ENCODE assay signal across 8 cellular contexts in the genomic region with DNA sequence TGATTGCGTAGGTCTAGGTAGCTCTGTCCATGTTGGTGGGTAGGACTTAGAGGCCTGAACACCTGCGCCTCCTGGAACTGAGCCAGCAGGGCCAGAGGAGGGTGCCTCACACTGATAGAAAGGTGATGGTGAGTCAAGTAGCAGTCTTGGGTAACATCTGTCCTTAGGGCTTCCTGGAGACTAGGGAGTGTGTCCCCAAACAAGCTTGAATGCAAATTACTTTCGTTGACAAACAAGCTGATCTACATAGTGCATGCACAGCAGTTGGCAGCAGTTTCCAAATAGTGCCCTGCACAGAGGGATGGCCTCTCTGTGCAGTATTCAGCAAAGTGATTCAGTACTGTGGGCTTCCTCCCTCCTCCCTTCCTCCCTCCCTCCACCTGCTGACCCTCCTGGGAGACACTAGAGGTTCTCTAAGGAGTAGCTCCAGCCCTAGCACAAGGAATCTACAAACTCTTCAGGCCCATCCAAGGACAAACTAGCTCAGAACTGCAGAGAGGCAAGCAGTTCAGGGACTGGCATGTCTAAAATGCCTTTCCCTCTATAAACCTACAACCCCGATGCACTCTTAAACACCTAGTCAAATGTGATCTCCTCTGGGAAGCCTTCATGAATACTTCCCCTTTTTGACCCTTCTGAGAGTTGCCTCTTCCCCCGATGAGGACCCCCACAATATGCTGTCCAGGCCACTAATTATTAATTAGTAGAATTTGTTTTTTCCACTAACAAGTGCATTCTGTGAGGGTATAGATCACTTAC.
DNase-seq lines count a peak whose midpoint lies in the region; ATAC-seq and TF ChIP-seq lines count a peak whose summit lies in the region.

No MANE protein-coding gene starts in this region.

- CTCF ChIA-PET in activated CD8-positive, alpha-beta T cell treated with anti-CD3 and anti-CD28 coated beads, Interleukin-2, amount 10 ng/mL, durations not matched to agents 7 days and 5 days (lab: Charles Lee) = no interaction called here

- no peaks in the 10 kb centered on the region for H3K79me2 ChIP-seq in SU-DHL-6 (ENCODE audit: insufficient read depth, low read length)

- H3K4me2 ChIP-seq in SU-DHL-6 (ENCODE audit: low read depth, low read length, poor library complexity, severe bottlenecking) = peak overlapping the region; percentile 21

- no peak overlapping the region for H3K27ac ChIP-seq in SU-DHL-6 (ENCODE audit: low read depth, low read length)

- DNase-seq in GM12865 (ENCODE audit: low read depth) = peak; percentile 96
- DNase-seq in GM20000 (ENCODE audit: low spot score) = peak; percentile 89
- DNase-seq in NCI-H1048 (lab: John Stamatoyannopoulos, UW) = no peak
- no peak for DNase-seq in amniotic stem cell (lab: John Stamatoyannopoulos, UW)
- DNase-seq in central memory CD4-positive, alpha-beta T cell = no peak
- DNase-seq in activated CD8-positive, alpha-beta T cell treated with anti-CD3 and anti-CD28 coated beads, Interleukin-2, amount 10 ng/mL, durations not matched to agents 7 days and 5 days = no peak

- peak; percentile 69 for ATAC-seq in HG03460 (IDR thresholded peaks at IDR 0.05; ENCODE audit: unreplicated experiment)
- no peak for ATAC-seq in activated CD8-positive, alpha-beta T cell treated with anti-CD3 and anti-CD28 coated beads, Interleukin-2, amount 10 ng/mL, durations not matched to agents 7 days and 5 days

- no peak overlapping the region for H3K9ac ChIP-seq in SU-DHL-6 (ENCODE audit: low read length)

- H3K9me3 ChIP-seq in SU-DHL-6 (ENCODE audit: insufficient read depth, low read length) = no peaks in the 10 kb centered on the region

- POLR2A ChIA-PET in activated CD8-positive, alpha-beta T cell treated with anti-CD3 and anti-CD28 coated beads, Interleukin-2, amount 10 ng/mL, durations not matched to agents 7 days and 5 days (lab: Charles Lee) = interaction anchor here (0.7 kb wide), 1 partner anchor 150 kb away, joined by 4 read pairs; no protein-coding TSS in a partner anchor

- H3K36me3 Mint-ChIP-seq in activated CD8-positive, alpha-beta T cell treated with anti-CD3 and anti-CD28 coated beads, Interleukin-2, amount 10 ng/mL, durations not matched to agents 7 days and 5 days (ENCODE audit: low read depth) = no peaks in the 10 kb centered on the region

- no peak overlapping the region for H2AFZ ChIP-seq in SU-DHL-6 (ENCODE audit: low read depth, low read length, severe bottlenecking)

- H3K9me2 ChIP-seq in SU-DHL-6 (replicated peaks; ENCODE audit: insufficient read depth, low read length) = no peaks in the 10 kb centered on the region

- no peaks in the 10 kb centered on the region for H3K27me3 ChIP-seq in SU-DHL-6 (ENCODE audit: low read length)

- H3K4me1 Mint-ChIP-seq in activated CD8-positive, alpha-beta T cell treated with anti-CD3 and anti-CD28 coated beads, Interleukin-2, amount 10 ng/mL, durations not matched to agents 7 days and 5 days (ENCODE audit: low read depth) = no peaks in the 10 kb centered on the region

- H3K27me3 Mint-ChIP-seq in activated CD8-positive, alpha-beta T cell treated with anti-CD3 and anti-CD28 coated beads, Interleukin-2, amount 10 ng/mL, durations not matched to agents 7 days and 5 days (ENCODE audit: low read depth) = peaks cover 13% of the 10 kb centered on the region

- H3K9me3 Mint-ChIP-seq in activated CD8-positive, alpha-beta T cell treated with anti-CD3 and anti-CD28 coated beads, Interleukin-2, amount 10 ng/mL, durations not matched to agents 7 days and 5 days (ENCODE audit: insufficient read depth) = no peaks in the 10 kb centered on the region

- H3F3A ChIP-seq in SU-DHL-6 (ENCODE audit: insufficient read depth) = no peaks in the 10 kb centered on the region; the same call in 1 of the 2 replicates

- H4K20me1 ChIP-seq in SU-DHL-6 (ENCODE audit: low read depth, low read length) = no peaks in the 10 kb centered on the region

- no peak overlapping the region for H3K27ac Mint-ChIP-seq in activated CD8-positive, alpha-beta T cell treated with anti-CD3 and anti-CD28 coated beads, Interleukin-2, amount 10 ng/mL, durations not matched to agents 7 days and 5 days

- H3K4me3 Mint-ChIP-seq in activated CD8-positive, alpha-beta T cell treated with anti-CD3 and anti-CD28 coated beads, Interleukin-2, amount 10 ng/mL, durations not matched to agents 7 days and 5 days = no peak overlapping the region

- H3K4me3 ChIP-seq in GM12865 (ENCODE audit: low read depth, low read length) (no peak overlapping the region), SU-DHL-6 (ENCODE audit: insufficient read depth, low read length, poor library complexity, severe bottlenecking) (no peak overlapping the region)

- no peaks in the 10 kb centered on the region for H3K36me3 ChIP-seq in SU-DHL-6 (ENCODE audit: low read length)

- TF ChIP-seq CTCF in GM12865 (IDR thresholded peaks at IDR 0.05; ENCODE audit: insufficient read depth, low read depth, low read length, missing control alignments) = no peak
- TF ChIP-seq CTCF in GM20000 (IDR thresholded peaks at IDR 0.05; ENCODE audit: extremely low read depth, missing control alignments) = no peak
- TF ChIP-seq CTCF in SU-DHL-6 (IDR thresholded peaks at IDR 0.05; ENCODE audit: insufficient read depth, low read length, poor library complexity, severe bottlenecking) = no peak

Comparison
In these comparisons a context has a peak if more than half of its experiments do, and no peak if none do; other contexts are left out.
1. DNase-seq: peak in GM12865 (single experiment) and GM20000 (single experiment); none in NCI-H1048 (single experiment), amniotic stem cell (single experiment), central memory CD4-positive, alpha-beta T cell (single experiment) and activated CD8-positive, alpha-beta T cell treated with anti-CD3 and anti-CD28 coated beads, Interleukin-2, amount 10 ng/mL, durations not matched to agents 7 days and 5 days (single experiment).